ENCODE assay signal across 23 cellular contexts in genomic region chr2:120845281-120845680, GRCh38.
DNase-seq lines count a peak whose midpoint lies in the region; ATAC-seq and TF ChIP-seq lines count a peak whose summit lies in the region.
"Had no signal": no experiment of that assay in that cellular context is flagged by ENCODE, and none has a peak within 500 bp of the region (broad histone marks: within the 10 kb centered on the region; RNA-seq: fewer than 3 reads in every experiment).

No MANE protein-coding gene starts in this region.

- H3K27me3 ChIP-seq in RWPE2 (ENCODE audit: insufficient read depth, poor library complexity, severe bottlenecking), result no peaks in the 10 kb centered on the region
- no peaks in the 10 kb centered on the region for H3K27me3 ChIP-seq in thyroid gland
- H3K27me3 ChIP-seq: esophagus muscularis mucosa, SJCRH30, suprapubic skin had no signal

- H3K4me3 ChIP-seq in RWPE2 (ENCODE audit: severe bottlenecking) (no peak overlapping the region), fibroblast of the aortic adventitia (ENCODE audit: low read depth, low read length) (no peak overlapping the region), thyroid gland (replicated peaks in 1 of 3) (no peak overlapping the region)
- H3K4me3 ChIP-seq: esophagus muscularis mucosa, GM23338, SJCRH30, suprapubic skin had no signal

- WGBS in thyroid gland, 2 donors, result 74 to 83% methylated on average over 10 of the region's 10 CpGs

- H3K9me3 ChIP-seq in RWPE2 (ENCODE audit: severe bottlenecking) (no peaks in the 10 kb centered on the region), thyroid gland (no peaks in the 10 kb centered on the region)
- H3K9me3 ChIP-seq: suprapubic skin had no signal

- ATAC-seq in RWPE2 (ENCODE audit: low read depth), result no peak
- no peak for ATAC-seq in activated naive CD8-positive, alpha-beta T cell treated with anti-CD3 and anti-CD28 coated beads, Interleukin-2, amount 50 U/mL, for 24 hours
- ATAC-seq: GM23338, natural killer cell, T-helper 17 cell had no signal

- DNase-seq in RWPE2 (ENCODE audit: low spot score) (peak; percentile 33), fibroblast of the aortic adventitia (ENCODE audit: low read depth) (peak; percentile 75), medulla oblongata (ENCODE audit: extremely low spot score) (peak; percentile 25), thyroid gland (peak; percentile 14), 8988T (no peak), progenitor cell of endocrine pancreas (ENCODE audit: low spot score, unreplicated experiment) (no peak)
- no peak for DNase-seq in activated naive CD8-positive, alpha-beta T cell treated with anti-CD3 and anti-CD28 coated beads, Interleukin-2, amount 50 U/mL, for 24 hours
- DNase-seq: activated CD4-positive, alpha-beta T cell treated with anti-CD3 and anti-CD28 coated beads, Interleukin-2, amount 50 U/mL, for 4 hours; activated naive CD4-positive, alpha-beta T cell treated with Interleukin-2 at 50 U/mL for 16 hours; anterior cingulate cortex; COR-L47; effector CD4-positive, alpha-beta T cell; mesendoderm; natural killer cell; NCI-H1105 treated with DMSO at 0.1 percent for 48 hours; NCI-H526 treated with DMSO at 0.1 percent for 48 hours; SJCRH30; T-helper 17 cell; WERI-Rb-1 had no signal

- H3K27ac ChIP-seq in RWPE2 (ENCODE audit: poor library complexity, severe bottlenecking) (no peak overlapping the region), thyroid gland (no peak overlapping the region)
- H3K27ac ChIP-seq: esophagus muscularis mucosa, SJCRH30, suprapubic skin, WERI-Rb-1 had no signal

- H3K36me3 ChIP-seq in RWPE2 (ENCODE audit: low read depth) (no peaks in the 10 kb centered on the region), thyroid gland (no peaks in the 10 kb centered on the region)
- H3K36me3 ChIP-seq: esophagus muscularis mucosa, suprapubic skin, WERI-Rb-1 had no signal

- intact Hi-C loops in thyroid gland (cut with DNase I), result no loop called here

- TF ChIP-seq CTCF in RWPE2 (IDR thresholded peaks at IDR 0.05; ENCODE audit: poor library complexity, severe bottlenecking), result no peak
- no peak for TF ChIP-seq CTCF in fibroblast of the aortic adventitia (IDR thresholded peaks at IDR 0.05; ENCODE audit: insufficient read depth, low read length)
- TF ChIP-seq CTCF in thyroid gland (IDR thresholded peaks at IDR 0.05), result no peak
- no peak for TF ChIP-seq CTCF in progenitor cell of endocrine pancreas (IDR thresholded peaks at IDR 0.05; ENCODE audit: unreplicated experiment)

- peaks cover 59% of the 10 kb centered on the region for H3K27me3 Mint-ChIP-seq in progenitor cell of endocrine pancreas
- H3K27me3 Mint-ChIP-seq in activated naive CD8-positive, alpha-beta T cell treated with anti-CD3 and anti-CD28 coated beads, Interleukin-2, amount 50 U/mL, for 24 hours, result no peaks in the 10 kb centered on the region

- no peak overlapping the region for H3K4me3 Mint-ChIP-seq in progenitor cell of endocrine pancreas (ENCODE audit: low read depth)
- no peak overlapping the region for H3K4me3 Mint-ChIP-seq in activated naive CD8-positive, alpha-beta T cell treated with anti-CD3 and anti-CD28 coated beads, Interleukin-2, amount 50 U/mL, for 24 hours
- H3K4me3 Mint-ChIP-seq: B cell, GM23338, natural killer cell, T-helper 17 cell had no signal

- no peak overlapping the region for H3K27ac Mint-ChIP-seq in progenitor cell of endocrine pancreas
- H3K27ac Mint-ChIP-seq in activated naive CD8-positive, alpha-beta T cell treated with anti-CD3 and anti-CD28 coated beads, Interleukin-2, amount 50 U/mL, for 24 hours, result no peak overlapping the region
- H3K27ac Mint-ChIP-seq: B cell, GM23338, natural killer cell, T-helper 17 cell had no signal

- H3K4me1 Mint-ChIP-seq in progenitor cell of endocrine pancreas (ENCODE audit: low read depth), result no peaks in the 10 kb centered on the region
- no peaks in the 10 kb centered on the region for H3K4me1 Mint-ChIP-seq in activated naive CD8-positive, alpha-beta T cell treated with anti-CD3 and anti-CD28 coated beads, Interleukin-2, amount 50 U/mL, for 24 hours
- H3K4me1 Mint-ChIP-seq: B cell, natural killer cell, T-helper 17 cell had no signal

- H3K4me1 ChIP-seq in RWPE2 (ENCODE audit: insufficient read depth, poor library complexity, severe bottlenecking) (no peaks in the 10 kb centered on the region), thyroid gland (no peaks in the 10 kb centered on the region)
- H3K4me1 ChIP-seq: SJCRH30 had no signal

- peaks cover 7% of the 10 kb centered on the region for H3K9me3 Mint-ChIP-seq in progenitor cell of endocrine pancreas (ENCODE audit: low read depth)
- no peaks in the 10 kb centered on the region for H3K9me3 Mint-ChIP-seq in activated naive CD8-positive, alpha-beta T cell treated with anti-CD3 and anti-CD28 coated beads, Interleukin-2, amount 50 U/mL, for 24 hours
- H3K9me3 Mint-ChIP-seq: GM23338 had no signal

- TF ChIP-seq POLR2A in thyroid gland (IDR thresholded peaks at IDR 0.05), result no peak

- no peaks in the 10 kb centered on the region for H3K36me3 Mint-ChIP-seq in progenitor cell of endocrine pancreas (ENCODE audit: insufficient read depth)
- no peaks in the 10 kb centered on the region for H3K36me3 Mint-ChIP-seq in activated naive CD8-positive, alpha-beta T cell treated with anti-CD3 and anti-CD28 coated beads, Interleukin-2, amount 50 U/mL, for 24 hours (ENCODE audit: low read depth)
- H3K36me3 Mint-ChIP-seq: natural killer cell had no signal

Comparison
In these comparisons a context has a peak if more than half of its experiments do, and no peak if none do; other contexts are left out.
1. DNase-seq: peak in RWPE2 (single experiment), fibroblast of the aortic adventitia (single experiment), medulla oblongata (single experiment) and thyroid gland (2 of 2); none in 8988T (single experiment), progenitor cell of endocrine pancreas (single experiment) and activated naive CD8-positive, alpha-beta T cell treated with anti-CD3 and anti-CD28 coated beads, Interleukin-2, amount 50 U/mL, for 24 hours (single experiment).